20 cellular contexts compared by ENCODE assay signal in the genomic region with DNA sequence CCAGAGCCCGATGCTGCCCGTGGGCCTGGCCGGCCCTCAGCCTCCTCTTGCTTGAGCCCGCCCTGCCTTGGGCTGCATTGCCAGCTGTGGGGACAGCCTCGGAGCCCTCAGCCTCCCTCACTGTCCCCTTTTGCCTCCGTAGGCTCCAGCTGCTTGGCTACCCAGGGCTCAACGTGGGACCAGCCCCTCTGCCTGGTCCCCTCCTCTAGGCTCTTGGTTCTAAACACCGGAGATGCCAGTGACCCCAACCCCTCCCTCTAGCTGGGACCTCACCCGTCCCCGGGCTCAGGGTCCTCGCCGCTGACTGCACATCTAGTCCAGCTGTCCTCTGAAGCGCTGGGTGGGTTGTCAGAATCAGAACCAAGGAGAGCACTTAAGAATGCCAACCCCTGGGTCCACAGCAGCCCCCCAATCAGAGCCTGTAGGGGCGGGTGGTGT.
"Had no signal": no experiment of that assay in that cellular context is flagged by ENCODE, and none has a peak within 500 bp of the region (broad histone marks: within the 10 kb centered on the region; RNA-seq: fewer than 3 reads in every experiment).

No MANE protein-coding gene starts in this region.

- H3K9me3 ChIP-seq: adrenal gland, ascending aorta, esophagus muscularis mucosa, gastrocnemius medialis, stomach, suprapubic skin had no signal

- H3K27me3 Mint-ChIP-seq: activated CD4-positive, alpha-beta memory T cell treated with anti-CD3 and anti-CD28 coated beads for 36 hours; effector memory CD8-positive, alpha-beta T cell; naive B cell; T-helper 17 cell had no signal

- H3K36me3 Mint-ChIP-seq: activated naive CD4-positive, alpha-beta T cell treated with anti-CD3 and anti-CD28 coated beads, Interleukin-2, amount 50 U/mL, for 72 hours had no signal

- H3K9me3 Mint-ChIP-seq: activated CD4-positive, alpha-beta memory T cell treated with anti-CD3 and anti-CD28 coated beads for 36 hours; activated naive CD4-positive, alpha-beta T cell treated with anti-CD3 and anti-CD28 coated beads, Interleukin-2, amount 50 U/mL, for 72 hours; effector memory CD8-positive, alpha-beta T cell; stimulated activated effector memory CD8-positive, alpha-beta T cell treated with anti-CD3 and anti-CD28 coated beads, Interleukin-12 subunit alpha, Interleukin-12 subunit beta, amount 100 ng/mL, for 72 hours had no signal

- ATAC-seq: activated naive CD4-positive, alpha-beta T cell treated with anti-CD3 and anti-CD28 coated beads, Interleukin-2, amount 50 U/mL, for 72 hours; effector memory CD8-positive, alpha-beta T cell; gastrocnemius medialis; left cardiac atrium; stimulated activated effector memory CD8-positive, alpha-beta T cell treated with anti-CD3 and anti-CD28 coated beads, Interleukin-12 subunit alpha, Interleukin-12 subunit beta, amount 100 ng/mL, for 72 hours; T-helper 17 cell had no signal

- H3K4me3 ChIP-seq: adrenal gland, ascending aorta, esophagus muscularis mucosa, gastrocnemius medialis, stomach, suprapubic skin, tibial nerve had no signal

- H3K27ac ChIP-seq: adrenal gland, ascending aorta, brain microvascular endothelial cell, esophagus muscularis mucosa, gastrocnemius medialis, stomach, suprapubic skin had no signal

- H3K4me3 Mint-ChIP-seq: activated CD4-positive, alpha-beta memory T cell treated with anti-CD3 and anti-CD28 coated beads for 36 hours; effector memory CD8-positive, alpha-beta T cell; naive B cell; stimulated activated effector memory CD8-positive, alpha-beta T cell treated with anti-CD3 and anti-CD28 coated beads, Interleukin-12 subunit alpha, Interleukin-12 subunit beta, amount 100 ng/mL, for 72 hours; T-helper 17 cell had no signal

- H3K36me3 ChIP-seq: adrenal gland, ascending aorta, gastrocnemius medialis, suprapubic skin had no signal

- H3K27me3 ChIP-seq: adrenal gland, ascending aorta, brain microvascular endothelial cell, esophagus muscularis mucosa, gastrocnemius medialis, stomach, suprapubic skin, tibial nerve had no signal

- H3K27ac Mint-ChIP-seq: activated CD4-positive, alpha-beta memory T cell treated with anti-CD3 and anti-CD28 coated beads for 36 hours; stimulated activated effector memory CD8-positive, alpha-beta T cell treated with anti-CD3 and anti-CD28 coated beads, Interleukin-12 subunit alpha, Interleukin-12 subunit beta, amount 100 ng/mL, for 72 hours; T-helper 17 cell had no signal

- H3K4me1 ChIP-seq: adrenal gland, ascending aorta had no signal

- DNase-seq: activated CD4-positive, alpha-beta memory T cell treated with anti-CD3 and anti-CD28 coated beads for 36 hours; activated CD4-positive, alpha-beta T cell treated with anti-CD3 and anti-CD28 coated beads for 48 hours; activated gamma-delta T cell; adrenal gland; brain microvascular endothelial cell; caudate nucleus; effector memory CD8-positive, alpha-beta T cell; gastrocnemius medialis; head of caudate nucleus; left cardiac atrium; naive B cell; occipital lobe; stomach; T-helper 17 cell had no signal
